29 cellular contexts compared by ENCODE assay signal in the genomic region with DNA sequence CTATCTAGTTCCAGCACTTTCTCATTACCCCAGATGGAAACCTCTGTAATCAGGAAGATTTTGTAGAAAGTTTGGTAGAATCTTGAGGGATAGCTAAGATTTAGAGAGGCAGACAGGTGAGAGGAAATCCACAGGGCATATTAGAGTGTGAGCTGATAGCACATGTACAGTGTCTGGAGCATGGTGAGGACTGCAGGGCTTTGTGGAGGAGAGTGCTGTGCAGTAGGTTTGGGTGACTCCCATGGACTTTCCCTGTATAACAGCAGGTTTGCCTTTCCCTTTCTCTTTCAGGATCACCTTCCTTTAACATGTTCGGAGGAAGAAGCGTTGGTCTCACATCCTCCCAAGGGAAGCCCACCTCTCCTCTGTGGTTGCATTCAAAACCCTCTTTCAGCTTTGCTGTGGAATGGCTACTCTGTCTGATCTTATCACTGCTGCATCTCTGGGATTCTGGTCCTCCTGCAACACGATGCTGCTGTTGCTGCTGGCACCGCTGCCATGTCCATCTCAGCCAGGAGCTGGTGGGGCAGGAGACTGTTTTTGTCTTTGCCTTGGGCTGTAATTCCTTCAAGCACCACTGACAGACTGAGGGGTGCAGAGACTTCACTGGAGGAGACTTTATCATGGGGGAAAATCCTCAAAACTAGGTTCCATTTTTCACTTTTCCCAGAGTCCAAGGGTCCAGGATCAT.
"Had no signal": no experiment of that assay in that cellular context is flagged by ENCODE, and none has a peak within 500 bp of the region (broad histone marks: within the 10 kb centered on the region; RNA-seq: fewer than 3 reads in every experiment).

No MANE protein-coding gene starts in this region.

- H3K9me3 Mint-ChIP-seq: type B pancreatic cell had no signal

- H3K36me3 Mint-ChIP-seq: mesothelial cell of epicardium, type B pancreatic cell had no signal

- H3K4me2 ChIP-seq: smooth muscle cell had no signal

- H3K4me1 ChIP-seq: gastrocnemius medialis, prostate gland, right atrium auricular region, tibial artery had no signal

- H3K4me3 ChIP-seq: coronary artery, gastrocnemius medialis, mucosa of descending colon, prostate gland, right atrium auricular region, smooth muscle cell, testis, tibial artery had no signal

- H3K36me3 ChIP-seq: gastrocnemius medialis, prostate gland, right atrium auricular region, tibial artery had no signal

- H3K9me3 ChIP-seq: gastrocnemius medialis, mucosa of descending colon, prostate gland, right atrium auricular region, testis, tibial artery had no signal

- DNase-seq: dermis blood vessel endothelial cell; effector memory CD4-positive, alpha-beta T cell; erythroblast; foreskin fibroblast; gastrocnemius medialis; head of caudate nucleus; mesenchymal stem cell; mucosa of descending colon; naive B cell; nucleus accumbens; stimulated activated CD4-positive, alpha-beta T cell treated with anti-CD3 and anti-CD28 coated beads, Interleukin-12 subunit alpha, Interleukin-12 subunit beta, amount 100 ng/mL, for 4 hours; stimulated activated CD4-positive, alpha-beta T cell treated with anti-CD3 and anti-CD28 coated beads, Interleukin-1b, Interleukin-23, amount 100 ng/mL, for 48 hours; stimulated activated CD4-positive, alpha-beta T cell treated with anti-CD3 and anti-CD28 coated beads, Interleukin-4, amount 100 ng/mL, for 1 hour; stimulated activated CD8-positive, alpha-beta memory T cell treated with anti-CD3 and anti-CD28 coated beads, Interleukin-4, amount 100 ng/mL, for 48 hours; stimulated activated naive CD4-positive, alpha-beta T cell; substantia nigra; testis; tibial artery had no signal

- H3K4me1 Mint-ChIP-seq: mesothelial cell of epicardium had no signal

- FAIRE-seq: endometrium, keratinocyte had no signal

- H3K27me3 ChIP-seq: testis had no signal

- ATAC-seq: gastrocnemius medialis, left lobe of liver, mucosa of descending colon, sciatic nerve had no signal

- H3K4me3 Mint-ChIP-seq: mesothelial cell of epicardium; naive B cell; natural killer cell treated with Interleukin-12 subunit alpha and Interleukin-12 subunit beta and Interleukin-15 and Interleukin-18, amount 100 ng/mL, for 72 hours; type B pancreatic cell had no signal

- H3K27ac ChIP-seq: coronary artery, gastrocnemius medialis, prostate gland, right atrium auricular region, testis, tibial artery had no signal

- H3K27ac Mint-ChIP-seq: mesothelial cell of epicardium; naive B cell; natural killer cell treated with Interleukin-12 subunit alpha and Interleukin-12 subunit beta and Interleukin-15 and Interleukin-18, amount 100 ng/mL, for 72 hours; type B pancreatic cell had no signal
